ENCODE assay signal across 22 cellular contexts in genomic region chr19:34213283-34213682, GRCh38. TPM values are rescaled to one million over a fixed set of nuclear protein-coding genes. Genes with fewer than 3 reads are reported as not detected.
DNase-seq lines count a peak whose midpoint lies in the region; ATAC-seq, FAIRE-seq and TF ChIP-seq lines count a peak whose summit lies in the region.
"Had no signal": no experiment of that assay in that cellular context is flagged by ENCODE, and none has a peak within 500 bp of the region (broad histone marks: within the 10 kb centered on the region; RNA-seq: fewer than 3 reads in every experiment).

No MANE protein-coding gene starts in this region.

- H4K20me1 ChIP-seq in HepG2 (ENCODE audit: insufficient read depth, low read length) (no peaks in the 10 kb centered on the region), K562 (replicated peaks; ENCODE audit: control insufficient read depth, insufficient read depth, low read length) (peaks cover 4% of the 10 kb centered on the region; the same call in 1 of the 2 replicates)

- H2BK15ac ChIP-seq in neuronal stem cell (ENCODE audit: low read length) = no peak overlapping the region

- H3K36me3 ChIP-seq in HepG2 (replicated peaks in 1 of 2; ENCODE audit: control insufficient read depth in 1 of 2, insufficient read depth in 2 of 2, low read length in 2 of 2) (peaks cover 8 to 63% of the 10 kb centered on the region in 2 experiments; a peak in 4 of 5 replicates), right lobe of liver (peaks cover 0 to 66% (median 14%) of the 10 kb centered on the region in 4 donors), HEK293 (ENCODE audit: control insufficient read depth in 2 of 2, insufficient read depth in 1 of 2, low read length in 2 of 2) (peaks cover 61 to 93% of the 10 kb centered on the region in 2 experiments), K562 (ENCODE audit: control insufficient read depth, insufficient read depth, low read length) (peaks cover 72% of the 10 kb centered on the region), neuronal stem cell (replicated peaks in 1 of 2; ENCODE audit: control insufficient read depth in 2 of 2, insufficient read depth in 2 of 2, low read length in 2 of 2) (peaks cover 15 to 96% of the 10 kb centered on the region in 2 donors), esophagus muscularis mucosa (peaks cover 5 to 81% (median 59%) of the 10 kb centered on the region in 4 donors)

- 97% methylated on average over 2 of the region's 2 CpGs for WGBS in HepG2 (ENCODE audit: low lambda C conversion rate)
- WGBS in right lobe of liver (ENCODE audit: insufficient coverage, low coverage, low lambda C conversion rate, missing lambda C conversion rate) = 97% methylated on average over 2 of the region's 2 CpGs
- WGBS in K562 (ENCODE audit: insufficient coverage, low coverage, missing lambda C conversion rate) = 95% methylated on average over 2 of the region's 2 CpGs
- no CpG with 5 or more reads among the region's 2 CpGs for WGBS in neuronal stem cell (ENCODE audit: extremely low coverage in 2 of 2, insufficient read length in 2 of 2, insufficient replicate concordance in 1 of 2), 2 donors
- 87% methylated on average over 2 of the region's 2 CpGs for WGBS in esophagus muscularis mucosa

- no peak overlapping the region for H2AK5ac ChIP-seq in neuronal stem cell (ENCODE audit: low read depth, low read length)

- FAIRE-seq in HepG2 (lab: Jason Lieb, UNC) (no peak), K562 (lab: Jason Lieb, UNC) (peak; percentile 6)
- FAIRE-seq: A204.1, D721Med, GM12892, GM18507 had no signal

- H3K18ac ChIP-seq in neuronal stem cell (ENCODE audit: low read length) = no peak overlapping the region

- TF ChIP-seq CTCF in HepG2 (CRISPR knock-in tag; IDR thresholded peaks at IDR 0.05) (no peak), right lobe of liver (IDR thresholded peaks at IDR 0.05) (no peak), HEK293 (tag by site-specific recombination; IDR thresholded peaks at IDR 0.05) (no peak), K562 (IDR thresholded peaks at IDR 0.05 in 2 of 3, conservative IDR thresholded peaks at IDR 0.05 in 1 of 3; ENCODE audit: insufficient read depth in 2 of 3, low read depth in 1 of 3, low read length in 3 of 3) (no peak), esophagus muscularis mucosa (IDR thresholded peaks at IDR 0.05) (no peak)

- intact Hi-C loops in HepG2 (cut with micrococcal nuclease; ENCODE audit: unreplicated experiment) = no loop called here
- intact Hi-C loops in right lobe of liver (cut with DNase I) = no loop called here
- intact Hi-C loops in K562 (cut with micrococcal nuclease) = no loop called here
- intact Hi-C loops in esophagus muscularis mucosa (cut with DNase I) = no loop called here

- peaks cover 15% of the 10 kb centered on the region for H3K4me1 Mint-ChIP-seq in T-helper 17 cell

- no peak overlapping the region for H2BK5ac ChIP-seq in neuronal stem cell (ENCODE audit: low read length)

- no peak overlapping the region for H3K4me3 Mint-ChIP-seq in T-helper 17 cell
- H3K4me3 Mint-ChIP-seq: B cell; CD4-positive, alpha-beta T cell; CD8-positive, alpha-beta T cell had no signal

- H3K4ac ChIP-seq in neuronal stem cell (ENCODE audit: low read length) = no peak overlapping the region

- no peak overlapping the region for H2BK12ac ChIP-seq in neuronal stem cell (ENCODE audit: low read length)

- H3K27me3 Mint-ChIP-seq in T-helper 17 cell = no peaks in the 10 kb centered on the region
- H3K27me3 Mint-ChIP-seq: B cell; CD4-positive, alpha-beta T cell had no signal

- H3K4me2 ChIP-seq in HepG2 (ENCODE audit: low read depth, low read length) (no peak overlapping the region), K562 (ENCODE audit: insufficient read depth, low read length) (no peak overlapping the region), neuronal stem cell (ENCODE audit: insufficient read depth, low read length, poor library complexity, severe bottlenecking) (no peak overlapping the region)
- H3K4me2 ChIP-seq: BLaER1 treated with 17β-estradiol and CSF1 and Interleukin-3, amounts not matched to agents 10 nM and 100 nM had no signal

- in situ Hi-C loops in HepG2 (cut with HindIII; ENCODE audit: extremely low pct_ligation_motif_present, low pct_unique_long_range_greater_than_20kb) = no loop called here
- in situ Hi-C loops in K562 (cut with MboI) = no loop called here

- no peaks in the 10 kb centered on the region for H3K36me3 Mint-ChIP-seq in T-helper 17 cell (ENCODE audit: low read depth)

- H4K8ac ChIP-seq in neuronal stem cell (ENCODE audit: low read depth, low read length) = no peak overlapping the region

- H3K4me1 ChIP-seq in HepG2 (ENCODE audit: insufficient read depth, low read length) = no peaks in the 10 kb centered on the region
- no peaks in the 10 kb centered on the region for H3K4me1 ChIP-seq in right lobe of liver
- peaks cover 18% of the 10 kb centered on the region for H3K4me1 ChIP-seq in HEK293 (ENCODE audit: control insufficient read depth, insufficient read depth, low read length)
- peaks cover 4 to 9% of the 10 kb centered on the region in 2 experiments; a peak in 4 of 5 replicates for H3K4me1 ChIP-seq in K562 (replicated peaks in 1 of 2; ENCODE audit: control insufficient read depth in 2 of 2, insufficient read depth in 2 of 2, low read length in 2 of 2)
- H3K4me1 ChIP-seq in neuronal stem cell (ENCODE audit: control insufficient read depth in 2 of 2, insufficient read depth in 1 of 2, low read depth in 1 of 2, low read length in 2 of 2) = no peaks in the 10 kb centered on the region
- peaks cover 0 to 6% (median 4%) of the 10 kb centered on the region in 4 donors for H3K4me1 ChIP-seq in esophagus muscularis mucosa

- H2AFZ ChIP-seq in HepG2 (ENCODE audit: low read length) = no peak overlapping the region
- H2AFZ ChIP-seq in K562 (ENCODE audit: low read depth, low read length) = no peak overlapping the region
- no peak overlapping the region for H2AFZ ChIP-seq in neuronal stem cell (ENCODE audit: low read length)

- no peak for ATAC-seq in HepG2
- no peak for ATAC-seq in right lobe of liver
- ATAC-seq in T-helper 17 cell = no peak
- ATAC-seq in K562 = no peak
- no peak for ATAC-seq in HG02970 (IDR thresholded peaks at IDR 0.05; ENCODE audit: low FRiP score, unreplicated experiment)
- ATAC-seq: CD8-positive, alpha-beta T cell; GM12878 had no signal

- TF ChIP-seq POLR2A in HepG2 (IDR thresholded peaks at IDR 0.05; ENCODE audit: insufficient read depth in 1 of 2, low read depth in 2 of 2, low read length in 2 of 2) (no peak), right lobe of liver (IDR thresholded peaks at IDR 0.05) (no peak), K562 (conservative IDR thresholded peaks at IDR 0.05) (no peak), esophagus muscularis mucosa (IDR thresholded peaks at IDR 0.05; ENCODE audit: low read depth) (no peak)

- no peak for TF ChIP-seq EP300 in HepG2 (IDR thresholded peaks at IDR 0.05; ENCODE audit: low read depth in 2 of 2, low read length in 2 of 2)
- TF ChIP-seq EP300 in HepG2 (CRISPR knock-in tag; IDR thresholded peaks at IDR 0.05; ENCODE audit: borderline replicate concordance) = no peak
- no peak for TF ChIP-seq EP300 in K562 (IDR thresholded peaks at IDR 0.05; ENCODE audit: low read length)
- no peak for TF ChIP-seq EP300 in esophagus muscularis mucosa (IDR thresholded peaks at IDR 0.05)

- H3K9ac ChIP-seq in HepG2 (ENCODE audit: insufficient read depth, low read depth, low read length) (no peak overlapping the region), K562 (ENCODE audit: insufficient read depth in 1 of 2, low read depth in 2 of 2, low read length in 2 of 2) (no peak overlapping the region), neuronal stem cell (ENCODE audit: low read depth, low read length, poor library complexity) (no peak overlapping the region)
- H3K9ac ChIP-seq: BLaER1 treated with 17β-estradiol and CSF1 and Interleukin-3, amounts not matched to agents 10 nM and 100 nM had no signal

- H3K9me3 ChIP-seq in HepG2 (ENCODE audit: low read length) = no peaks in the 10 kb centered on the region
- H3K9me3 ChIP-seq in right lobe of liver = no peaks in the 10 kb centered on the region
- no peaks in the 10 kb centered on the region for H3K9me3 ChIP-seq in HEK293 (ENCODE audit: control insufficient read depth, insufficient read depth, low read depth, low read length)
- no peaks in the 10 kb centered on the region for H3K9me3 ChIP-seq in T-helper 17 cell (ENCODE audit: control insufficient read depth, low read length, poor library complexity, severe bottlenecking)
- no peaks in the 10 kb centered on the region for H3K9me3 ChIP-seq in K562 (replicated peaks; ENCODE audit: control insufficient read depth, insufficient read depth, low read depth, low read length)
- H3K9me3 ChIP-seq in neuronal stem cell (replicated peaks in 1 of 2; ENCODE audit: control insufficient read depth in 2 of 2, insufficient read depth in 1 of 2, low read depth in 1 of 2, low read length in 2 of 2) = no peaks in the 10 kb centered on the region
- H3K9me3 ChIP-seq in esophagus muscularis mucosa = no peaks in the 10 kb centered on the region
- H3K9me3 ChIP-seq: BLaER1 treated with 17β-estradiol and CSF1 and Interleukin-3, amounts not matched to agents 10 nM and 100 nM; Caco-2 had no signal

- no TSS peak for BruUV-seq in HepG2 (replicated peaks; lab: Mats Ljungman, UMichigan)
- no TSS peak for BruUV-seq in K562 (replicated peaks; lab: Mats Ljungman, UMichigan)

- no peaks in the 10 kb centered on the region for H3K9me1 ChIP-seq in K562 (ENCODE audit: control insufficient read depth, insufficient read depth, low read length)

- no peak overlapping the region for H3K27ac ChIP-seq in HepG2 (ENCODE audit: extremely low read length, insufficient read depth, low read length)
- no peak overlapping the region for H3K27ac ChIP-seq in right lobe of liver
- H3K27ac ChIP-seq in HEK293 (ENCODE audit: extremely low read depth, low read depth, low read length) = no peak overlapping the region
- no peak overlapping the region for H3K27ac ChIP-seq in K562 (ENCODE audit: extremely low read depth, low read depth, low read length)
- H3K27ac ChIP-seq in neuronal stem cell (replicated peaks; ENCODE audit: low read length) = no peak overlapping the region
- no peak overlapping the region for H3K27ac ChIP-seq in esophagus muscularis mucosa (replicated peaks in 1 of 4)
- H3K27ac ChIP-seq: BLaER1 treated with 17β-estradiol and CSF1 and Interleukin-3, amounts not matched to agents 10 nM and 100 nM; C4-2B had no signal

- no peak overlapping the region for H3K14ac ChIP-seq in neuronal stem cell (ENCODE audit: low read length)

- H3K4me3 ChIP-seq in HepG2 (replicated peaks in 1 of 3; ENCODE audit: insufficient read depth in 1 of 3, low read depth in 2 of 3, low read length in 3 of 3) = no peak overlapping the region
- no peak overlapping the region for H3K4me3 ChIP-seq in right lobe of liver
- H3K4me3 ChIP-seq in HEK293 (ENCODE audit: low read depth, low read length) = no peak overlapping the region
- no peak overlapping the region for H3K4me3 ChIP-seq in K562
- H3K4me3 ChIP-seq in neuronal stem cell (ENCODE audit: low read length in 2 of 2) = no peak overlapping the region
- H3K4me3 ChIP-seq in esophagus muscularis mucosa = no peak overlapping the region
- H3K4me3 ChIP-seq: BLaER1 treated with 17β-estradiol and CSF1 and Interleukin-3, amounts not matched to agents 10 nM and 100 nM; GM12878 had no signal

- no peak for DNase-seq in HepG2 (ENCODE audit: low spot score)
- DNase-seq in right lobe of liver = no peak
- no peak for DNase-seq in T-helper 17 cell
- DNase-seq in K562 (ENCODE audit: extremely low read depth in 1 of 4, low spot score in 3 of 4) = no peak
- DNase-seq in neuronal stem cell (ENCODE audit: low spot score) = no peak
- DNase-seq in esophagus muscularis mucosa (ENCODE audit: extremely low spot score) = no peak
- DNase-seq: 8988T; AML-193; Caco-2; Calu3; CD4-positive, alpha-beta T cell; CD8-positive, alpha-beta T cell had no signal

- no peak overlapping the region for H4K91ac ChIP-seq in neuronal stem cell (ENCODE audit: low read depth, low read length, poor library complexity)

- POLR2A ChIA-PET in HepG2 (lab: Yijun Ruan, JAX) (no interaction called here), HEK293 (lab: Yijun Ruan, JAX) (no interaction called here), K562 (lab: Yijun Ruan, JAX) (no interaction called here)

- no peaks in the 10 kb centered on the region for H3K27me3 ChIP-seq in HepG2 (ENCODE audit: control insufficient read depth in 1 of 2, insufficient read depth in 2 of 2, low read length in 2 of 2)
- H3K27me3 ChIP-seq in right lobe of liver = no peaks in the 10 kb centered on the region
- H3K27me3 ChIP-seq in K562 (ENCODE audit: control insufficient read depth in 2 of 2, insufficient read depth in 2 of 2, low read length in 2 of 2) = no peaks in the 10 kb centered on the region
- no peaks in the 10 kb centered on the region for H3K27me3 ChIP-seq in neuronal stem cell (ENCODE audit: control insufficient read depth in 3 of 3, insufficient read depth in 3 of 3, low read depth in 1 of 3, low read length in 3 of 3)
- H3K27me3 ChIP-seq in esophagus muscularis mucosa = no peaks in the 10 kb centered on the region
- H3K27me3 ChIP-seq: BLaER1 treated with 17β-estradiol and CSF1 and Interleukin-3, amounts not matched to agents 10 nM and 100 nM had no signal

- CTCF ChIA-PET in HepG2 (lab: Yijun Ruan, JAX; ENCODE audit: low intra/inter-chr PET ratio, low total read pairs) (no interaction called here), HEK293 (lab: Yijun Ruan, JAX) (interaction anchor here (0.6 kb wide), 1 partner anchor 30 kb away, joined by 3 read pairs; no protein-coding TSS in a partner anchor), K562 (lab: Yijun Ruan, JAX; ENCODE audit: low intra/inter-chr PET ratio) (no interaction called here)

- peaks cover 2% of the 10 kb centered on the region for H3K79me1 ChIP-seq in neuronal stem cell (ENCODE audit: low read depth, low read length)

- H3K79me2 ChIP-seq in HepG2 (ENCODE audit: insufficient read depth, low read length) (no peaks in the 10 kb centered on the region), K562 (ENCODE audit: control insufficient read depth, insufficient read depth, low read length) (no peaks in the 10 kb centered on the region)

- TF ChIP-seq RAD21 in HepG2 (CRISPR knock-in tag; IDR thresholded peaks at IDR 0.05) = no peak
- TF ChIP-seq RAD21 in K562 (CRISPR knock-in tag; conservative IDR thresholded peaks at IDR 0.05 in 1 of 2, IDR thresholded peaks at IDR 0.05 in 1 of 2) = no peak

- no peak overlapping the region for H2BK120ac ChIP-seq in neuronal stem cell (ENCODE audit: low read depth, low read length)

- H3K27ac Mint-ChIP-seq in T-helper 17 cell = peak overlapping the region; percentile 8
- H3K27ac Mint-ChIP-seq: B cell; CD4-positive, alpha-beta T cell; CD8-positive, alpha-beta T cell had no signal

- H3K23ac ChIP-seq in neuronal stem cell (ENCODE audit: low read depth, low read length, poor library complexity) = no peak overlapping the region

RNA-seq across cellular contexts. Expression of gene LSM14A, which starts 41.0 kb away (rescaled TPM):
- total RNA-seq in HepG2 (2016; rRNA removed; fragmentation: Illumina TruSeq; extraction: Trizol) (83.6 and 109 TPM in 2 replicates), right lobe of liver (10 to 100 TPM; 32.1 to 61.9 (median 50.4) TPM), T-helper 17 cell (100 to 1,000 TPM; 150 to 177 TPM), K562 (2014; rRNA removed) (95.1 and 111 TPM in 2 replicates), K562 (2014; rRNA removed; fragmentation: Illumina TruSeq; extraction: Trizol) (86.6 and 88.2 TPM in 2 replicates), K562 (2015; rRNA removed; fragmentation: Illumina TruSeq; extraction: Trizol) (90.7 and 93.9 TPM in 2 replicates), K562 (2021) (78.5 and 95.2 TPM in 2 replicates), esophagus muscularis mucosa (100 to 1,000 TPM in 3 of 4 donors, 10 to 100 TPM in 1; 94.4 to 172 (median 130) TPM)
- 79.6 and 86.8 TPM in 2 replicates for total RNA-seq in HepG2 (2016; cell fraction: cytosol; rRNA removed; fragmentation: Illumina TruSeq; extraction: Trizol; ENCODE audit: low read depth)
- 89.2 and 94.7 TPM in 2 replicates for total RNA-seq in HepG2 (2016; cell fraction: insoluble cytoplasmic fraction; rRNA removed; fragmentation: Illumina TruSeq; extraction: Trizol)
- total RNA-seq in HepG2 (2016; cell fraction: membrane; rRNA removed; fragmentation: Illumina TruSeq; extraction: Trizol) = 169 and 188 TPM in 2 replicates
- total RNA-seq in HepG2 (2016; cell fraction: nucleus; rRNA removed; fragmentation: Illumina TruSeq; extraction: Trizol) = 40.2 and 49.9 TPM in 2 replicates
- polyA plus RNA-seq in HepG2 (2011; rRNA removed) (62.4 and 77.0 TPM in 2 replicates), K562 (2011; rRNA removed) (118 and 129 TPM in 2 replicates), K562 (2014; fragmentation: Illumina TruSeq; extraction: Trizol) (95.7 and 105 TPM in 2 replicates), K562 (2014; fragmentation: Nextera tagmentation; extraction: Ambion mirVana) (10 to 100 TPM; 19.5 to 25.7 TPM), K562 (2014; rRNA removed) (150 and 179 TPM in 2 replicates)
- polyA plus RNA-seq in HepG2 (2011; cell fraction: cytosol; rRNA removed) = 52.2 and 64.2 TPM in 2 replicates
- polyA plus RNA-seq in HepG2 (2011; cell fraction: nucleus; rRNA removed) = 37.8 and 45.4 TPM in 2 replicates
- polyA plus RNA-seq in HepG2 (2012) = 77.5 and 77.9 TPM in 2 replicates
- 124 and 135 TPM in 2 replicates for polyA plus RNA-seq in HepG2 (2016; cell fraction: cytosol; fragmentation: Illumina TruSeq; extraction: Trizol; ENCODE audit: low read depth)
- 149 and 181 TPM in 2 replicates for polyA plus RNA-seq in HepG2 (2016; cell fraction: insoluble cytoplasmic fraction; fragmentation: Illumina TruSeq; extraction: Trizol; ENCODE audit: low read depth)
- polyA plus RNA-seq in HepG2 (2016; cell fraction: membrane; fragmentation: Illumina TruSeq; extraction: Trizol; ENCODE audit: low read depth) = 172 and 199 TPM in 2 replicates
- 67.0 and 73.1 TPM in 2 replicates for polyA plus RNA-seq in HepG2 (2016; cell fraction: nucleus; fragmentation: Illumina TruSeq; extraction: Trizol; ENCODE audit: insufficient read depth, low read depth)
- 166 and 255 TPM in 2 replicates for polyA minus RNA-seq in HepG2 (2011; rRNA and poly(A)+ RNA removed; ENCODE audit: low replicate concordance)
- 61.4 and 69.0 TPM in 2 replicates for polyA minus RNA-seq in HepG2 (2011; cell fraction: cytosol; rRNA and poly(A)+ RNA removed)
- 87.8 and 114 TPM in 2 replicates for polyA minus RNA-seq in HepG2 (2011; cell fraction: nucleus; rRNA and poly(A)+ RNA removed)
- total RNA-seq in K562 (2011; cell fraction: chromatin; rRNA removed; ENCODE audit: low replicate concordance) = 64.2 and 98.3 TPM in 2 replicates
- 52.0 and 54.5 TPM in 2 replicates for total RNA-seq in K562 (2011; cell fraction: nucleolus; rRNA removed)
- 63.2 and 73.9 TPM in 2 replicates for total RNA-seq in K562 (2011; cell fraction: nucleoplasm; rRNA removed)
- polyA plus RNA-seq in K562 (2011; cell fraction: cytosol; rRNA removed) = 116 and 133 TPM in 2 replicates
- polyA plus RNA-seq in K562 (2011; cell fraction: nucleus; rRNA removed) = 41.7 and 49.3 TPM in 2 replicates
- 90.9 and 131 TPM in 2 replicates for polyA plus RNA-seq in K562 (2012)
- polyA minus RNA-seq in K562 (2011; rRNA and poly(A)+ RNA removed) = 160 and 181 TPM in 2 replicates
- polyA minus RNA-seq in K562 (2011; cell fraction: cytosol; rRNA and poly(A)+ RNA removed) = 57.2 and 71.0 TPM in 2 replicates
- polyA minus RNA-seq in K562 (2011; cell fraction: nucleus; rRNA and poly(A)+ RNA removed) = 53.3 and 75.0 TPM in 2 replicates
- 125 TPM for polyA plus RNA-seq in neuronal stem cell (2013, experiment 1 of 2)
- 127 TPM for polyA plus RNA-seq in neuronal stem cell (2013, experiment 2 of 2)

RNA-seq across cellular contexts. Expression of gene GARRE1, which starts 41.1 kb away (rescaled TPM):
- total RNA-seq in HepG2 (2016; rRNA removed; fragmentation: Illumina TruSeq; extraction: Trizol) (8.0 and 8.2 TPM in 2 replicates), right lobe of liver (10 to 100 TPM in 2 of 6 experiments, 1 to 10 TPM in 4; 8.1 to 19.4 (median 9.5) TPM), T-helper 17 cell (10 to 100 TPM; 34.4 to 43.6 TPM), K562 (2014; rRNA removed) (7.4 and 8.0 TPM in 2 replicates), K562 (2014; rRNA removed; fragmentation: Illumina TruSeq; extraction: Trizol) (8.2 and 9.3 TPM in 2 replicates), K562 (2015; rRNA removed; fragmentation: Illumina TruSeq; extraction: Trizol) (5.4 and 6.0 TPM in 2 replicates), K562 (2021) (11.2 and 12.8 TPM in 2 replicates), esophagus muscularis mucosa (10 to 100 TPM; 11.2 to 31.0 (median 20.8) TPM)
- total RNA-seq in HepG2 (2016; cell fraction: cytosol; rRNA removed; fragmentation: Illumina TruSeq; extraction: Trizol; ENCODE audit: low read depth) = 2.1 and 3.3 TPM in 2 replicates
- 8.1 and 8.3 TPM in 2 replicates for total RNA-seq in HepG2 (2016; cell fraction: insoluble cytoplasmic fraction; rRNA removed; fragmentation: Illumina TruSeq; extraction: Trizol)
- 3.8 and 4.8 TPM in 2 replicates for total RNA-seq in HepG2 (2016; cell fraction: membrane; rRNA removed; fragmentation: Illumina TruSeq; extraction: Trizol)
- total RNA-seq in HepG2 (2016; cell fraction: nucleus; rRNA removed; fragmentation: Illumina TruSeq; extraction: Trizol) = 6.5 and 7.9 TPM in 2 replicates
- polyA plus RNA-seq in HepG2 (2011; rRNA removed) (11.7 and 11.8 TPM in 2 replicates), K562 (2011; rRNA removed) (10.0 and 10.9 TPM in 2 replicates), K562 (2014; fragmentation: Illumina TruSeq; extraction: Trizol) (7.5 and 8.4 TPM in 2 replicates), K562 (2014; fragmentation: Nextera tagmentation; extraction: Ambion mirVana) (1 to 10 TPM; 1.6 to 4.1 TPM), K562 (2014; rRNA removed) (7.5 and 7.7 TPM in 2 replicates)
- polyA plus RNA-seq in HepG2 (2011; cell fraction: cytosol; rRNA removed) = 8.4 and 9.7 TPM in 2 replicates
- 15.3 and 16.2 TPM in 2 replicates for polyA plus RNA-seq in HepG2 (2011; cell fraction: nucleus; rRNA removed)
- 8.7 and 13.7 TPM in 2 replicates for polyA plus RNA-seq in HepG2 (2012)
- polyA plus RNA-seq in HepG2 (2016; cell fraction: cytosol; fragmentation: Illumina TruSeq; extraction: Trizol; ENCODE audit: low read depth) = 0.29 and 0.33 TPM in 2 replicates
- polyA plus RNA-seq in HepG2 (2016; cell fraction: insoluble cytoplasmic fraction; fragmentation: Illumina TruSeq; extraction: Trizol; ENCODE audit: low read depth) = 4.5 and 5.5 TPM in 2 replicates
- 0.94 and 1.1 TPM in 2 replicates for polyA plus RNA-seq in HepG2 (2016; cell fraction: membrane; fragmentation: Illumina TruSeq; extraction: Trizol; ENCODE audit: low read depth)
- polyA plus RNA-seq in HepG2 (2016; cell fraction: nucleus; fragmentation: Illumina TruSeq; extraction: Trizol; ENCODE audit: insufficient read depth, low read depth) = 11.6 and 15.6 TPM in 2 replicates
- polyA minus RNA-seq in HepG2 (2011; rRNA and poly(A)+ RNA removed; ENCODE audit: low replicate concordance) = 9.7 and 21.6 TPM in 2 replicates
- 7.6 and 8.8 TPM in 2 replicates for polyA minus RNA-seq in HepG2 (2011; cell fraction: cytosol; rRNA and poly(A)+ RNA removed)
- polyA minus RNA-seq in HepG2 (2011; cell fraction: nucleus; rRNA and poly(A)+ RNA removed) = 13.0 and 16.4 TPM in 2 replicates
- total RNA-seq in K562 (2011; cell fraction: chromatin; rRNA removed; ENCODE audit: low replicate concordance) = 22.1 and 52.0 TPM in 2 replicates
- total RNA-seq in K562 (2011; cell fraction: nucleolus; rRNA removed) = 15.7 and 16.2 TPM in 2 replicates
- 17.7 and 19.2 TPM in 2 replicates for total RNA-seq in K562 (2011; cell fraction: nucleoplasm; rRNA removed)
- 12.0 and 12.4 TPM in 2 replicates for polyA plus RNA-seq in K562 (2011; cell fraction: cytosol; rRNA removed)
- polyA plus RNA-seq in K562 (2011; cell fraction: nucleus; rRNA removed) = 10.6 and 15.7 TPM in 2 replicates
- polyA plus RNA-seq in K562 (2012) = 8.0 and 12.3 TPM in 2 replicates
- 10.5 and 11.8 TPM in 2 replicates for polyA minus RNA-seq in K562 (2011; rRNA and poly(A)+ RNA removed)
- polyA minus RNA-seq in K562 (2011; cell fraction: cytosol; rRNA and poly(A)+ RNA removed) = 7.3 and 8.7 TPM in 2 replicates
- 8.9 and 11.8 TPM in 2 replicates for polyA minus RNA-seq in K562 (2011; cell fraction: nucleus; rRNA and poly(A)+ RNA removed)
- 37.1 TPM for polyA plus RNA-seq in neuronal stem cell (2013, experiment 1 of 2)
- polyA plus RNA-seq in neuronal stem cell (2013, experiment 2 of 2) = 40.7 TPM

Comparison
In these comparisons a context has a peak if more than half of its experiments do, and no peak if none do; other contexts are left out.
1. Of the 241 proteins assayed by ChIP-seq in both HepG2 and K562: peak only in HepG2: none; only in K562: MAFG; in both: MAFF and MAFK; in neither: 238.